Comparison of ENCODE assay signal across 1 cellular context in genomic region chr16:55892821-55893220, GRCh38.
TF ChIP-seq lines count a peak whose summit lies in the region.

No MANE protein-coding gene starts in this region.

TF ChIP-seq in HepG2, 621 proteins besides CTCF, POLR2A, EP300 and RAD21:
- TF ChIP-seq PITX1 (CRISPR knock-in tag; IDR thresholded peaks at IDR 0.05), result no peak
- no peak for TF ChIP-seq JDP2 (CRISPR knock-in tag; IDR thresholded peaks at IDR 0.05; ENCODE audit: borderline replicate concordance)
- TF ChIP-seq PLSCR1 (CRISPR knock-in tag; IDR thresholded peaks at IDR 0.05; ENCODE audit: borderline replicate concordance), result no peak
- TF ChIP-seq ZSCAN21 (CRISPR knock-in tag; IDR thresholded peaks at IDR 0.05; ENCODE audit: borderline replicate concordance), result no peak
- no peak for TF ChIP-seq NR0B2 (CRISPR knock-in tag; IDR thresholded peaks at IDR 0.05)
- no peak for TF ChIP-seq CENPT (CRISPR knock-in tag; IDR thresholded peaks at IDR 0.05; ENCODE audit: low read depth)
- no peak for TF ChIP-seq KAT8 (CRISPR knock-in tag; IDR thresholded peaks at IDR 0.05)
- TF ChIP-seq ZNF672 (CRISPR knock-in tag; IDR thresholded peaks at IDR 0.05), result no peak
- no peak for TF ChIP-seq ZNF607 (CRISPR knock-in tag; IDR thresholded peaks at IDR 0.05; ENCODE audit: borderline replicate concordance)
- no peak for TF ChIP-seq USF2 (IDR thresholded peaks at IDR 0.05; ENCODE audit: low read depth, low read length)
- TF ChIP-seq USF2 (CRISPR knock-in tag; IDR thresholded peaks at IDR 0.05; ENCODE audit: borderline replicate concordance), result no peak
- no peak for TF ChIP-seq ADNP (CRISPR knock-in tag; IDR thresholded peaks at IDR 0.05)
- no peak for TF ChIP-seq SNAPC2 (CRISPR knock-in tag; IDR thresholded peaks at IDR 0.05)
- no peak for TF ChIP-seq TOE1 (CRISPR knock-in tag; IDR thresholded peaks at IDR 0.05)
- no peak for TF ChIP-seq ZHX1 (CRISPR knock-in tag; IDR thresholded peaks at IDR 0.05; ENCODE audit: low read depth)
- TF ChIP-seq FOXJ3 (CRISPR knock-in tag; IDR thresholded peaks at IDR 0.05; ENCODE audit: borderline replicate concordance), result no peak
- no peak for TF ChIP-seq PRDM15 (CRISPR knock-in tag; IDR thresholded peaks at IDR 0.05)
- no peak for TF ChIP-seq TGIF2 (CRISPR knock-in tag; IDR thresholded peaks at IDR 0.05)
TF ChIP-seq in HepG2: peak in this region for 0.
